Comparison of ENCODE assay signal across 1 cellular context in the genomic region with DNA sequence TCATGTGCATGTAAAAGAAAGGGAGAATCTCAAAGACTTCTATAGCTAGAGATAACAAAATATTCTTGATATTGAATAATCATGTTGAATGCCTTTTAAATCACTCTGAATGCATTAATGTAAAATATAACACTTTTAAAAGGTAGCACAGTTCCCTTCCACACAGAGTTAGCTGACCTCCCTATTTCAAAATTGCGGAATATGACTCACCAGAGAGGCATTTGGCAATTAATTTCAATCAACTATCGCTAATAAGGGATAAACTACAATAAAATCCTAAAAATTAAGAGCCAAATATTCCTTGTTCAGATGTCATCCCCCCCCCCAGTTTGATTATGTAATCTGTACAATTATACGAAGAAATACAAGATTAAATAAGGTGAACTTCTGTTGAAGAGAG.
A peak's percentile ranks its signal among the peaks of the same experiment; 100 is the strongest.
TF ChIP-seq lines count a peak whose summit lies in the region.

No MANE protein-coding gene starts in this region.

TF ChIP-seq in IMR-90, 13 proteins besides CTCF, POLR2A, EP300 and RAD21:
- no peak for TF ChIP-seq RCOR1 (IDR thresholded peaks at IDR 0.05; ENCODE audit: insufficient replicate concordance, low read length)
- TF ChIP-seq MXI1 (IDR thresholded peaks at IDR 0.05; ENCODE audit: borderline replicate concordance, low read depth, low read length) = no peak
- TF ChIP-seq, protein P1, sequence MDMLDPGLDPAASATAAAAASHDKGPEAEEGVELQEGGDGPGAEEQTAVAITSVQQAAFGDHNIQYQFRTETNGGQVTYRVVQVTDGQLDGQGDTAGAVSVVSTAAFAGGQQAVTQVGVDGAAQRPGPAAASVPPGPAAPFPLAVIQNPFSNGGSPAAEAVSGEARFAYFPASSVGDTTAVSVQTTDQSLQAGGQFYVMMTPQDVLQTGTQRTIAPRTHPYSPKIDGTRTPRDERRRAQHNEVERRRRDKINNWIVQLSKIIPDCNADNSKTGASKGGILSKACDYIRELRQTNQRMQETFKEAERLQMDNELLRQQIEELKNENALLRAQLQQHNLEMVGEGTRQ (IDR thresholded peaks at IDR 0.05; ENCODE audit: low read depth, low read length) = no peak
- TF ChIP-seq CEBPB (IDR thresholded peaks at IDR 0.05; ENCODE audit: low read depth, low read length) = peak; percentile 29; the same call in 1 of the 2 replicates
- TF ChIP-seq NFE2L2 (IDR thresholded peaks at IDR 0.05; ENCODE audit: low read depth, low read length) = no peak
- TF ChIP-seq FOS (IDR thresholded peaks at IDR 0.05; ENCODE audit: low read depth, low read length) = no peak
- TF ChIP-seq, protein P2, sequence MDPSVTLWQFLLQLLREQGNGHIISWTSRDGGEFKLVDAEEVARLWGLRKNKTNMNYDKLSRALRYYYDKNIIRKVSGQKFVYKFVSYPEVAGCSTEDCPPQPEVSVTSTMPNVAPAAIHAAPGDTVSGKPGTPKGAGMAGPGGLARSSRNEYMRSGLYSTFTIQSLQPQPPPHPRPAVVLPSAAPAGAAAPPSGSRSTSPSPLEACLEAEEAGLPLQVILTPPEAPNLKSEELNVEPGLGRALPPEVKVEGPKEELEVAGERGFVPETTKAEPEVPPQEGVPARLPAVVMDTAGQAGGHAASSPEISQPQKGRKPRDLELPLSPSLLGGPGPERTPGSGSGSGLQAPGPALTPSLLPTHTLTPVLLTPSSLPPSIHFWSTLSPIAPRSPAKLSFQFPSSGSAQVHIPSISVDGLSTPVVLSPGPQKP (IDR thresholded peaks at IDR 0.05; ENCODE audit: borderline replicate concordance, low read depth, low read length) = no peak
- no peak for TF ChIP-seq MAZ (IDR thresholded peaks at IDR 0.05; ENCODE audit: borderline replicate concordance, low read depth, low read length)
